Comparison of ENCODE assay signal across 8 cellular contexts in genomic region chr1:241846862-241847539, GRCh38. TPM values are rescaled to one million over a fixed set of nuclear protein-coding genes. Genes with fewer than 3 reads are reported as not detected.
A peak's percentile ranks its signal among the peaks of the same experiment; 100 is the strongest.
DNase-seq lines count a peak whose midpoint lies in the region; ATAC-seq and TF ChIP-seq lines count a peak whose summit lies in the region.

No MANE protein-coding gene starts in this region.

- no peak for ATAC-seq in activated T-helper 17 cell treated with anti-CD3 and anti-CD28 coated beads, Interleukin-2, amount 50 U/mL, for 72 hours (replicated peaks)
- ATAC-seq in thoracic aorta (ENCODE audit: insufficient number of reproducible peaks, low FRiP score, low read depth) (no peak), GM21390 (IDR thresholded peaks at IDR 0.05; ENCODE audit: unreplicated experiment) (no peak), GM21515 (IDR thresholded peaks at IDR 0.05; ENCODE audit: unreplicated experiment) (no peak)

- peaks cover 20% of the 10 kb centered on the region for H3K36me3 Mint-ChIP-seq in activated CD4-positive, alpha-beta T cell treated with anti-CD3 and anti-CD28 coated beads, Interleukin-2, amount 10 ng/mL, durations not matched to agents 24 days and 14 days (ENCODE audit: low read depth)
- H3K36me3 Mint-ChIP-seq in activated T-helper 17 cell treated with anti-CD3 and anti-CD28 coated beads, Interleukin-2, amount 50 U/mL, for 72 hours (ENCODE audit: low read depth) = peaks cover 40% of the 10 kb centered on the region
- no peaks in the 10 kb centered on the region for H3K36me3 Mint-ChIP-seq in immature natural killer cell

- peak overlapping the region; percentile 99 for H3K27ac Mint-ChIP-seq in activated CD4-positive, alpha-beta T cell treated with anti-CD3 and anti-CD28 coated beads, Interleukin-2, amount 10 ng/mL, durations not matched to agents 24 days and 14 days
- peak overlapping the region; percentile 98 for H3K27ac Mint-ChIP-seq in activated T-helper 17 cell treated with anti-CD3 and anti-CD28 coated beads, Interleukin-2, amount 50 U/mL, for 72 hours
- peak overlapping the region; percentile 97 to 99 (median 98) for H3K27ac Mint-ChIP-seq in immature natural killer cell

- H3K27me3 ChIP-seq in thoracic aorta (replicated peaks; ENCODE audit: insufficient read depth) = no peaks in the 10 kb centered on the region

- H3K9me3 ChIP-seq in thoracic aorta = no peaks in the 10 kb centered on the region

- peak overlapping the region; percentile 94 for H3K4me3 Mint-ChIP-seq in activated CD4-positive, alpha-beta T cell treated with anti-CD3 and anti-CD28 coated beads, Interleukin-2, amount 10 ng/mL, durations not matched to agents 24 days and 14 days
- H3K4me3 Mint-ChIP-seq in activated T-helper 17 cell treated with anti-CD3 and anti-CD28 coated beads, Interleukin-2, amount 50 U/mL, for 72 hours = peak overlapping the region; percentile 99
- H3K4me3 Mint-ChIP-seq in immature natural killer cell = peak overlapping the region; percentile 95 to 98 (median 98)

- H3K4me1 Mint-ChIP-seq in activated CD4-positive, alpha-beta T cell treated with anti-CD3 and anti-CD28 coated beads, Interleukin-2, amount 10 ng/mL, durations not matched to agents 24 days and 14 days = peaks cover 28% of the 10 kb centered on the region
- peaks cover 4% of the 10 kb centered on the region for H3K4me1 Mint-ChIP-seq in activated T-helper 17 cell treated with anti-CD3 and anti-CD28 coated beads, Interleukin-2, amount 50 U/mL, for 72 hours
- peaks cover 21% of the 10 kb centered on the region in 2 donors for H3K4me1 Mint-ChIP-seq in immature natural killer cell

- H3K4me1 ChIP-seq in thoracic aorta (ENCODE audit: control insufficient read depth in 1 of 2, low read depth in 2 of 2) = peaks cover 5 to 6% of the 10 kb centered on the region in 2 donors

- intact Hi-C loops in activated CD4-positive, alpha-beta T cell treated with anti-CD3 and anti-CD28 coated beads, Interleukin-2, amount 10 ng/mL, durations not matched to agents 24 days and 14 days (cut with micrococcal nuclease) = loop anchor here (1.0 kb wide), 3 partner anchors 151 to 328 kb away; partner anchors contain the start of genes CHML, FH and OPN3

- peaks cover 6% of the 10 kb centered on the region for H3K27me3 Mint-ChIP-seq in activated CD4-positive, alpha-beta T cell treated with anti-CD3 and anti-CD28 coated beads, Interleukin-2, amount 10 ng/mL, durations not matched to agents 24 days and 14 days
- H3K27me3 Mint-ChIP-seq in activated T-helper 17 cell treated with anti-CD3 and anti-CD28 coated beads, Interleukin-2, amount 50 U/mL, for 72 hours = peaks cover 4% of the 10 kb centered on the region
- H3K27me3 Mint-ChIP-seq in immature natural killer cell (ENCODE audit: low read depth in 3 of 3) = peaks cover 4 to 6% (median 4%) of the 10 kb centered on the region in 3 donors

- H3K36me3 ChIP-seq in thoracic aorta = no peaks in the 10 kb centered on the region

- no peak for TF ChIP-seq CTCF in thoracic aorta (IDR thresholded peaks at IDR 0.05)

- peak overlapping the region; percentile 91 to 99 for H3K27ac ChIP-seq in thoracic aorta

- H3K9me3 Mint-ChIP-seq in activated CD4-positive, alpha-beta T cell treated with anti-CD3 and anti-CD28 coated beads, Interleukin-2, amount 10 ng/mL, durations not matched to agents 24 days and 14 days = no peaks in the 10 kb centered on the region
- H3K9me3 Mint-ChIP-seq in activated T-helper 17 cell treated with anti-CD3 and anti-CD28 coated beads, Interleukin-2, amount 50 U/mL, for 72 hours = no peaks in the 10 kb centered on the region
- no peaks in the 10 kb centered on the region for H3K9me3 Mint-ChIP-seq in immature natural killer cell

- DNase-seq in activated CD4-positive, alpha-beta T cell treated with anti-CD3 and anti-CD28 coated beads, Interleukin-2, amount 10 ng/mL, durations not matched to agents 24 days and 14 days = no peak
- DNase-seq in activated CD4-positive, alpha-beta T cell treated with anti-CD3 and anti-CD28 coated beads, Interleukin-2, amount 50 U/mL, for 1 hour = no peak
- DNase-seq in immature natural killer cell (no peak), thoracic aorta (ENCODE audit: low spot score) (no peak), GF-D8 (lab: John Stamatoyannopoulos, UW) (no peak)

- H3K4me3 ChIP-seq in thoracic aorta = peak overlapping the region; percentile 81

RNA-seq across cellular contexts. Expression of gene EXO1, which starts 1.0 kb away (rescaled TPM):
- 60.9 and 63.5 TPM in 2 replicates for total RNA-seq in activated CD4-positive, alpha-beta T cell treated with anti-CD3 and anti-CD28 coated beads, Interleukin-2, amount 10 ng/mL, durations not matched to agents 24 days and 14 days
- total RNA-seq in activated T-helper 17 cell treated with anti-CD3 and anti-CD28 coated beads, Interleukin-2, amount 50 U/mL, for 72 hours = 10 to 100 TPM; 32.3 to 50.2 TPM
- polyA plus RNA-seq in immature natural killer cell = under 1 TPM in 2 of 3 donors, not detected in 1; 0.49 to 0.63 TPM
- under 1 TPM in 1 of 2 donors, not detected in 1; 0.42 TPM for total RNA-seq in thoracic aorta

Comparison
In these comparisons a context has a peak if more than half of its experiments do, and no peak if none do; other contexts are left out.
1. RNA of gene EXO1, which starts 1.0 kb away (total RNA-seq): 60.9 to 63.5 TPM in activated CD4-positive, alpha-beta T cell treated with anti-CD3 and anti-CD28 coated beads, Interleukin-2, amount 10 ng/mL, durations not matched to agents 24 days and 14 days and 32.3 to 50.2 TPM in activated T-helper 17 cell treated with anti-CD3 and anti-CD28 coated beads, Interleukin-2, amount 50 U/mL, for 72 hours; 0.42 TPM in thoracic aorta; every median in the first group is over 10 times any median in the second.
2. Peak in every context shown above with its lines, with median percentiles within 50 percentile points of each other: H3K27ac Mint-ChIP-seq and H3K4me3 Mint-ChIP-seq.